Comparison of ENCODE assay signal across 8 cellular contexts in genomic region chr2:45009303-45009927, GRCh38. TPM values are rescaled to one million over a fixed set of nuclear protein-coding genes. Genes with fewer than 3 reads are reported as not detected.
DNase-seq lines count a peak whose midpoint lies in the region; ATAC-seq and TF ChIP-seq lines count a peak whose summit lies in the region.

Gene SIX2, minus strand, starts transcription at chr2:45009452. Its CDS starts 342 bp downstream, at chr2:45009110.

- H3K36me3 ChIP-seq in Panc1 (ENCODE audit: control insufficient read depth, insufficient read depth, low read length) (no peaks in the 10 kb centered on the region), ectodermal cell (ENCODE audit: control insufficient read depth, insufficient read depth, low read length) (no peaks in the 10 kb centered on the region), liver (ENCODE audit: control insufficient read depth in 4 of 4, insufficient read depth in 3 of 4, low read depth in 1 of 4, low read length in 3 of 4) (no peaks in the 10 kb centered on the region), stomach smooth muscle (ENCODE audit: control insufficient read depth in 2 of 2, insufficient read depth in 2 of 2, low read length in 2 of 2) (peaks cover 3 to 8% of the 10 kb centered on the region in 2 donors)

- peak; percentile 69 for ATAC-seq in Panc1

- H3K9ac ChIP-seq in liver (ENCODE audit: low read depth in 1 of 2, low read length in 2 of 2) (no peak within 1 kb of the TSS), stomach smooth muscle (ENCODE audit: low read length in 2 of 2) (peak within 1 kb of the TSS; percentile 88 to 92)

- no peak within 1 kb of the TSS for H3K27ac ChIP-seq in Panc1 (ENCODE audit: low read length)
- no peak within 1 kb of the TSS for H3K27ac ChIP-seq in ectodermal cell (ENCODE audit: insufficient read depth, low read depth, low read length, poor library complexity, severe bottlenecking)
- no peak within 1 kb of the TSS for H3K27ac ChIP-seq in liver (ENCODE audit: low read depth in 1 of 2, low read length in 2 of 2)
- H3K27ac ChIP-seq in stomach smooth muscle (ENCODE audit: low read length): peak within 1 kb of the TSS; percentile 95

- H3K27me3 Mint-ChIP-seq in IgD-negative memory B cell: peaks cover 68% of the 10 kb centered on the region

- no peak for TF ChIP-seq RAD21 in liver (IDR thresholded peaks at IDR 0.05)

- peaks cover 1% of the 10 kb centered on the region for H3K36me3 Mint-ChIP-seq in IgD-negative memory B cell

- in situ Hi-C loops in Panc1 (cut with HindIII; ENCODE audit: low pct_unique_long_range_greater_than_20kb, low sequenced_read_pairs): no loop called here

- H3K4me3 Mint-ChIP-seq in IgD-negative memory B cell: peak within 1 kb of the TSS; percentile 33 to 88 (median 83)

- peaks cover 8 to 19% (median 13%) of the 10 kb centered on the region in 3 donors for H3K4me1 Mint-ChIP-seq in IgD-negative memory B cell

- H3K9me3 ChIP-seq in Panc1 (ENCODE audit: control insufficient read depth, insufficient read depth, low read depth, low read length): no peaks in the 10 kb centered on the region
- no peaks in the 10 kb centered on the region for H3K9me3 ChIP-seq in ectodermal cell (ENCODE audit: control insufficient read depth, low read length)
- peaks cover 0 to 5% (median 0%) of the 10 kb centered on the region in 4 donors for H3K9me3 ChIP-seq in liver (ENCODE audit: control insufficient read depth in 4 of 4, low read length in 3 of 4)
- H3K9me3 ChIP-seq in stomach smooth muscle (ENCODE audit: control insufficient read depth in 2 of 2, low read length in 2 of 2): no peaks in the 10 kb centered on the region

- 0 to 1% methylated on average over 61 of the region's 61 CpGs for WGBS in ectodermal cell, 2 experiments
- WGBS in liver: 3% methylated on average over 61 of the region's 61 CpGs

- DNase-seq in DMS 273 treated with DMSO at 0.1 percent for 48 hours (lab: John Stamatoyannopoulos, UW) (peak; percentile 95), Panc1 (ENCODE audit: low read depth, low spot score) (no peak), KG1 (lab: John Stamatoyannopoulos, UW) (no peak)
- DNase-seq in stimulated activated CD4-positive, alpha-beta T cell treated with anti-CD3 and anti-CD28 coated beads, Interleukin-1b, Interleukin-23, amount 100 ng/mL, for 48 hours: no peak

- intact Hi-C loops in Panc1 (cut with micrococcal nuclease; ENCODE audit: unreplicated experiment): no loop called here

- no peak for TF ChIP-seq CTCF in Panc1 (IDR thresholded peaks at IDR 0.05)
- TF ChIP-seq CTCF in liver (IDR thresholded peaks at IDR 0.05; ENCODE audit: low read depth, low read length, missing input control): no peak

- no TSS peak for BruUV-seq in Panc1 (replicated peaks; lab: Mats Ljungman, UMichigan)

- POLR2A ChIA-PET in Panc1 (lab: Charles Lee): interaction anchor here (0.7 kb wide), 1 partner anchor 280 kb away, joined by 4 read pairs; no protein-coding TSS in a partner anchor

- H3K4me1 ChIP-seq in Panc1 (ENCODE audit: control insufficient read depth, insufficient read depth, low read length) (no peaks in the 10 kb centered on the region; the same call in 1 of the 2 replicates), ectodermal cell (ENCODE audit: control insufficient read depth, insufficient read depth, low read length) (peaks cover 34% of the 10 kb centered on the region), liver (ENCODE audit: control insufficient read depth in 4 of 4, insufficient read depth in 4 of 4, low read length in 3 of 4) (peaks cover 35 to 54% (median 40%) of the 10 kb centered on the region in 4 donors), stomach smooth muscle (ENCODE audit: control insufficient read depth, insufficient read depth, low read length) (peaks cover 64% of the 10 kb centered on the region)

- no peaks in the 10 kb centered on the region for H3K9me3 Mint-ChIP-seq in IgD-negative memory B cell

- no peak within 1 kb of the TSS for H3K27ac Mint-ChIP-seq in IgD-negative memory B cell

- peaks cover 18% of the 10 kb centered on the region for H3K27me3 ChIP-seq in Panc1 (ENCODE audit: control insufficient read depth, insufficient read depth, low read length)
- peaks cover 98% of the 10 kb centered on the region for H3K27me3 ChIP-seq in ectodermal cell (ENCODE audit: control insufficient read depth, insufficient read depth, low read length, poor library complexity, severe bottlenecking)
- H3K27me3 ChIP-seq in liver (ENCODE audit: control insufficient read depth in 4 of 4, insufficient read depth in 4 of 4, low read length in 3 of 4): peaks cover 4 to 51% (median 26%) of the 10 kb centered on the region in 4 donors
- H3K27me3 ChIP-seq in stomach smooth muscle (ENCODE audit: control insufficient read depth in 1 of 2, insufficient read depth in 2 of 2, low read length in 2 of 2): peaks cover 3% of the 10 kb centered on the region in 2 donors

- CTCF ChIA-PET in Panc1 (lab: Charles Lee): interaction anchor here (0.6 kb wide), 1 partner anchor 12 kb away, joined by 4 read pairs; no protein-coding TSS in a partner anchor

- H3K4me3 ChIP-seq in Panc1 (ENCODE audit: low read depth in 2 of 2, low read length in 2 of 2) (peak within 1 kb of the TSS; percentile 40 to 57), ectodermal cell (ENCODE audit: insufficient read depth, low read depth, low read length) (peak within 1 kb of the TSS; percentile 28), liver (ENCODE audit: low read depth in 1 of 3, low read length in 3 of 3) (peak within 1 kb of the TSS; percentile 21 to 56 (median 51)), stomach smooth muscle (ENCODE audit: low read length in 2 of 2) (peak within 1 kb of the TSS; percentile 93 to 97)

TF ChIP-seq in liver, 16 proteins besides CTCF, POLR2A, EP300 and RAD21:
- TF ChIP-seq, protein P1, sequence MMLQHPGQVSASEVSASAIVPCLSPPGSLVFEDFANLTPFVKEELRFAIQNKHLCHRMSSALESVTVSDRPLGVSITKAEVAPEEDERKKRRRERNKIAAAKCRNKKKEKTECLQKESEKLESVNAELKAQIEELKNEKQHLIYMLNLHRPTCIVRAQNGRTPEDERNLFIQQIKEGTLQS (IDR thresholded peaks at IDR 0.05): no peak

RNA-seq across cellular contexts. Expression of gene SIX2, which starts in this region (rescaled TPM):
- polyA plus RNA-seq in IgD-negative memory B cell (not detected), liver (not detected)
- total RNA-seq in Panc1 (2021; ENCODE audit: unreplicated experiment) (0.51 TPM), liver (not detected)
- 0.58 TPM for polyA plus RNA-seq in Panc1 (2012; ENCODE audit: insufficient read length)
- polyA plus RNA-seq in ectodermal cell (2013, experiment 1 of 4): 0.76 TPM
- 0.57 TPM for polyA plus RNA-seq in ectodermal cell (2013, experiment 2 of 4)
- polyA plus RNA-seq in ectodermal cell (2013, experiment 3 of 4): 0.48 TPM
- 1.2 TPM for polyA plus RNA-seq in ectodermal cell (2013, experiment 4 of 4)

Comparison
In these comparisons a context has a peak if more than half of its experiments do, and no peak if none do; other contexts are left out.
1. Peak in ATAC-seq and H3K4me3 ChIP-seq in Panc1; RNA of the gene not detected or under 1 TPM.
2. H3K4me3 ChIP-seq: peak in every context shown above with its lines; median percentile 95 in stomach smooth muscle; 51 in liver; 48 in Panc1; 28 in ectodermal cell.
3. H3K9ac ChIP-seq: peak in stomach smooth muscle (2 of 2); none in liver (0 of 2).